In genomic region chr3:9749333-9749662, GRCh38 we compare ENCODE assay signal across 8 cellular contexts. TPM values are rescaled to one million over a fixed set of nuclear protein-coding genes. Genes with fewer than 3 reads are reported as not detected.
A peak's percentile ranks its signal among the peaks of the same experiment; 100 is the strongest.
DNase-seq lines count a peak whose midpoint lies in the region; ATAC-seq, FAIRE-seq and TF ChIP-seq lines count a peak whose summit lies in the region.

No MANE protein-coding gene starts in this region.

- no peak for TF ChIP-seq CTCF in Caco-2 (IDR thresholded peaks at IDR 0.05; ENCODE audit: insufficient read depth in 1 of 2, low read depth in 1 of 2, low read length in 1 of 2, severe bottlenecking in 1 of 2, unreplicated experiment in 1 of 2)
- TF ChIP-seq CTCF in PC-3 (conservative IDR thresholded peaks at IDR 0.05; ENCODE audit: low read depth, low read length) = no peak
- TF ChIP-seq CTCF in endothelial cell of umbilical vein (IDR thresholded peaks at IDR 0.05; ENCODE audit: extremely low read depth in 1 of 2, insufficient read depth in 1 of 2, low read depth in 1 of 2, low read length in 2 of 2) = no peak
- TF ChIP-seq CTCF in omental fat pad (IDR thresholded peaks at IDR 0.05) = no peak

- H3K27me3 Mint-ChIP-seq in Caco-2 (ENCODE audit: insufficient read depth, unreplicated experiment) = no peaks in the 10 kb centered on the region

- POLR2A ChIA-PET in Caco-2 (lab: Charles Lee) (interaction anchor here (0.6 to 1.8 kb wide), 6 partner anchors 16 to 197 kb away, joined by 3 to 14 read pairs (median 4); partner anchors contain the start of genes ARPC4, BRPF1 and TADA3), PC-3 (lab: Charles Lee; ENCODE audit: unreplicated experiment) (interaction anchor here (0.6 to 1.0 kb wide), 3 partner anchors 44 to 353 kb away, joined by 3 read pairs; partner anchors contain the start of gene ARPC4), endothelial cell of umbilical vein (lab: Charles Lee) (interaction anchor here (0.8 to 1.9 kb wide), 3 partner anchors 16 to 43 kb away, joined by 3 to 7 read pairs (median 5); partner anchors contain the start of genes ARPC4 and BRPF1)

- no peaks in the 10 kb centered on the region for H3K27me3 ChIP-seq in Caco-2 (replicated peaks; ENCODE audit: control insufficient read depth, insufficient read depth, low read length)
- no peaks in the 10 kb centered on the region for H3K27me3 ChIP-seq in PC-3 (ENCODE audit: low read length)
- H3K27me3 ChIP-seq in endothelial cell of umbilical vein (ENCODE audit: control insufficient read depth in 2 of 2, insufficient read depth in 2 of 2, low read length in 2 of 2) = no peaks in the 10 kb centered on the region

- H3K9me3 Mint-ChIP-seq in Caco-2 (ENCODE audit: unreplicated experiment) = no peaks in the 10 kb centered on the region

- dilution Hi-C loops in endothelial cell of umbilical vein (cut with MboI; ENCODE audit: extremely low pct_ligation_motif_present, low sequenced_read_pairs) = no loop called here

- no peaks in the 10 kb centered on the region for H3K9me2 ChIP-seq in PC-3 (replicated peaks; ENCODE audit: low read length)

- peaks cover 24% of the 10 kb centered on the region for H3K36me3 Mint-ChIP-seq in Caco-2 (ENCODE audit: insufficient read depth, unreplicated experiment)

- BruUV-seq in Caco-2 (replicated peaks; lab: Mats Ljungman, UMichigan) (TSS peak; percentile 73), PC-3 (replicated peaks; lab: Mats Ljungman, UMichigan) (TSS peak; percentile 77), endothelial cell of umbilical vein (replicated peaks; lab: Mats Ljungman, UMichigan) (TSS peak; percentile 67)

- CTCF ChIA-PET in Caco-2 (lab: Charles Lee) = interaction anchor here (0.5 to 1.4 kb wide), 6 partner anchors 18 to 246 kb away, joined by 3 to 7 read pairs (median 5); partner anchors contain the start of genes ARPC4 and BRPF1
- CTCF ChIA-PET in PC-3 (lab: Charles Lee) = interaction anchor here (0.5 kb wide), 1 partner anchor 396 kb away, joined by 3 read pairs; no protein-coding TSS in a partner anchor
- CTCF ChIA-PET in endothelial cell of umbilical vein (lab: Charles Lee) = interaction anchor here (0.7 to 2.4 kb wide), 10 partner anchors 12 to 990 kb away, joined by 3 to 12 read pairs (median 4); partner anchors contain the start of genes BRPF1 and CRELD1

- H3F3A ChIP-seq in PC-3 (ENCODE audit: low read length, unreplicated experiment) = peaks cover 4% of the 10 kb centered on the region

- FAIRE-seq in endothelial cell of umbilical vein (lab: Jason Lieb, UNC) = no peak

- DNase-seq in Caco-2 = no peak
- no peak for DNase-seq in PC-3
- DNase-seq in endothelial cell of umbilical vein (ENCODE audit: low read depth, low spot score) = no peak
- no peak for DNase-seq in omental fat pad (ENCODE audit: low spot score)
- DNase-seq in mesenteric fat pad (ENCODE audit: low spot score) = no peak

- H3K4me1 ChIP-seq in Caco-2 = peaks cover 8% of the 10 kb centered on the region; the same call in 1 of the 2 replicates
- H3K4me1 ChIP-seq in PC-3 (ENCODE audit: insufficient read depth, low read length) = peaks cover 24% of the 10 kb centered on the region
- peaks cover 33% of the 10 kb centered on the region for H3K4me1 ChIP-seq in endothelial cell of umbilical vein (ENCODE audit: control insufficient read depth, extremely low read depth, insufficient read depth, low read length)

- ATAC-seq in PC-3 (peak; percentile 31), omental fat pad (ENCODE audit: low FRiP score) (peak; percentile 13), GM19328 (IDR thresholded peaks at IDR 0.05; ENCODE audit: unreplicated experiment) (no peak), HG03196 (IDR thresholded peaks at IDR 0.05; ENCODE audit: unreplicated experiment) (no peak), GM19035 (IDR thresholded peaks at IDR 0.05; ENCODE audit: unreplicated experiment) (no peak)

- H3K4me3 Mint-ChIP-seq in Caco-2 (ENCODE audit: unreplicated experiment) = peak overlapping the region; percentile 88

- H3K9me3 ChIP-seq in Caco-2 (no peaks in the 10 kb centered on the region), PC-3 (ENCODE audit: low read length) (no peaks in the 10 kb centered on the region), endothelial cell of umbilical vein (replicated peaks; ENCODE audit: control insufficient read depth, insufficient read depth, low read length) (no peaks in the 10 kb centered on the region)

- peak overlapping the region; percentile 73 for H3K9ac ChIP-seq in PC-3 (ENCODE audit: low read length)
- peak overlapping the region; percentile 61 for H3K9ac ChIP-seq in endothelial cell of umbilical vein (replicated peaks; ENCODE audit: extremely low read depth, insufficient read depth, low read length)

- H3K79me2 ChIP-seq in PC-3 (ENCODE audit: low read length) = peaks cover 21% of the 10 kb centered on the region
- H3K79me2 ChIP-seq in endothelial cell of umbilical vein (ENCODE audit: control insufficient read depth, insufficient read depth, low read length) = peaks cover 12% of the 10 kb centered on the region

- H3K4me2 ChIP-seq in PC-3 (ENCODE audit: low read length) (peak overlapping the region; percentile 94), endothelial cell of umbilical vein (ENCODE audit: insufficient read depth, low read length) (peak overlapping the region; percentile 76)

- H3K4me3 ChIP-seq in Caco-2 (ENCODE audit: low read depth, low read length) = peak overlapping the region; percentile 94
- peak overlapping the region; percentile 83 for H3K4me3 ChIP-seq in PC-3 (ENCODE audit: low read length)
- H3K4me3 ChIP-seq in endothelial cell of umbilical vein (replicated peaks in 1 of 3; ENCODE audit: insufficient read depth in 1 of 3, low read depth in 1 of 3, low read length in 3 of 3) = peak overlapping the region; percentile 26 to 51 (median 42)

- peak overlapping the region; percentile 91 for H2AFZ ChIP-seq in PC-3 (ENCODE audit: low read length)
- H2AFZ ChIP-seq in endothelial cell of umbilical vein (ENCODE audit: low read depth, low read length) = peak overlapping the region; percentile 74

- peak overlapping the region; percentile 46 for H3K27ac ChIP-seq in PC-3 (ENCODE audit: low read length)
- peak overlapping the region; percentile 46 for H3K27ac ChIP-seq in endothelial cell of umbilical vein (ENCODE audit: insufficient read depth, low read depth, low read length)

- TF ChIP-seq POLR2A in endothelial cell of umbilical vein (IDR thresholded peaks at IDR 0.05; ENCODE audit: low read depth, low read length) = no peak

- H4K20me1 ChIP-seq in PC-3 (ENCODE audit: low read length) (no peaks in the 10 kb centered on the region), endothelial cell of umbilical vein (replicated peaks; ENCODE audit: control insufficient read depth, extremely low read depth, insufficient read depth, low read length) (no peaks in the 10 kb centered on the region)

- H3K27ac Mint-ChIP-seq in Caco-2 (ENCODE audit: unreplicated experiment) = peak overlapping the region; percentile 89

- no peaks in the 10 kb centered on the region for H3K4me1 Mint-ChIP-seq in Caco-2 (ENCODE audit: low read depth, unreplicated experiment)

- H3K9me1 ChIP-seq in endothelial cell of umbilical vein (replicated peaks; ENCODE audit: control insufficient read depth, extremely low read depth, insufficient read depth, low read length) = no peaks in the 10 kb centered on the region

- intact Hi-C loops in Caco-2 (cut with micrococcal nuclease; ENCODE audit: unreplicated experiment) = loop anchor here (1.0 to 2.0 kb wide), 2 partner anchors 18 to 22 kb away; partner anchors contain the start of gene BRPF1
- intact Hi-C loops in PC-3 (cut with micrococcal nuclease) = loop anchor here (1.0 kb wide), 2 partner anchors 18 to 33 kb away; partner anchors contain the start of gene BRPF1
- intact Hi-C loops in endothelial cell of umbilical vein (cut with micrococcal nuclease) = loop anchor here (1.0 kb wide), 4 partner anchors 18 to 197 kb away; partner anchors contain the start of genes BRPF1, MTMR14 and TADA3

- peaks cover 1% of the 10 kb centered on the region; the same call in 1 of the 2 replicates for H3K36me3 ChIP-seq in Caco-2 (ENCODE audit: control insufficient read depth, insufficient read depth, low read length)
- H3K36me3 ChIP-seq in PC-3 (ENCODE audit: low read depth, low read length) = peaks cover 30% of the 10 kb centered on the region
- H3K36me3 ChIP-seq in endothelial cell of umbilical vein (ENCODE audit: control insufficient read depth in 2 of 2, extremely low read depth in 1 of 2, insufficient read depth in 2 of 2, low read length in 2 of 2) = peaks cover 10 to 38% of the 10 kb centered on the region in 2 experiments

RNA-seq across cellular contexts. Expression of gene OGG1, which starts 0.5 kb away (rescaled TPM):
- total RNA-seq in Caco-2 (2022) = 24.1 and 25.3 TPM in 2 replicates
- 38.7 and 47.3 TPM in 2 replicates for total RNA-seq in PC-3 (2014; rRNA removed)
- total RNA-seq in endothelial cell of umbilical vein = 24.1 and 27.2 TPM in 2 replicates
- 32.1 and 36.2 TPM in 2 replicates for polyA plus RNA-seq in endothelial cell of umbilical vein
- polyA plus RNA-seq in endothelial cell of umbilical vein (2011; cell fraction: cytosol; rRNA removed) = 25.8 and 27.0 TPM in 2 replicates
- polyA plus RNA-seq in endothelial cell of umbilical vein (2011; cell fraction: nucleus; rRNA removed) = 36.0 and 36.3 TPM in 2 replicates
- polyA plus RNA-seq in endothelial cell of umbilical vein (2012) = 14.5 and 19.7 TPM in 2 replicates
- 49.9 and 61.9 TPM in 2 replicates for polyA minus RNA-seq in endothelial cell of umbilical vein
- polyA minus RNA-seq in endothelial cell of umbilical vein (2011; cell fraction: cytosol; rRNA and poly(A)+ RNA removed) = 25.4 TPM
- 37.2 and 41.7 TPM in 2 replicates for polyA minus RNA-seq in endothelial cell of umbilical vein (2011; cell fraction: nucleus; rRNA and poly(A)+ RNA removed)
- 10 to 100 TPM; 15.6 to 27.1 (median 19.5) TPM for total RNA-seq in omental fat pad
- total RNA-seq in mesenteric fat pad = 14.4 TPM

RNA-seq across cellular contexts. Expression of gene BRPF1, which starts 17.8 kb away (rescaled TPM):
- total RNA-seq in Caco-2 (2022) (24.7 and 26.0 TPM in 2 replicates), PC-3 (2014; rRNA removed) (27.0 and 29.8 TPM in 2 replicates), endothelial cell of umbilical vein (23.2 and 26.2 TPM in 2 replicates), omental fat pad (10 to 100 TPM; 15.6 to 35.7 (median 17.8) TPM), mesenteric fat pad (18.7 TPM)
- polyA plus RNA-seq in endothelial cell of umbilical vein = 12.5 and 13.8 TPM in 2 replicates
- 12.4 and 13.7 TPM in 2 replicates for polyA plus RNA-seq in endothelial cell of umbilical vein (2011; cell fraction: cytosol; rRNA removed)
- 34.9 and 37.8 TPM in 2 replicates for polyA plus RNA-seq in endothelial cell of umbilical vein (2011; cell fraction: nucleus; rRNA removed)
- 12.4 and 13.5 TPM in 2 replicates for polyA plus RNA-seq in endothelial cell of umbilical vein (2012)
- 18.6 and 18.7 TPM in 2 replicates for polyA minus RNA-seq in endothelial cell of umbilical vein
- 13.8 TPM for polyA minus RNA-seq in endothelial cell of umbilical vein (2011; cell fraction: cytosol; rRNA and poly(A)+ RNA removed)
- 15.6 and 22.6 TPM in 2 replicates for polyA minus RNA-seq in endothelial cell of umbilical vein (2011; cell fraction: nucleus; rRNA and poly(A)+ RNA removed)

RNA-seq across cellular contexts. Expression of gene CAMK1, which starts 20.4 kb away (rescaled TPM):
- 9.7 and 11.9 TPM in 2 replicates for total RNA-seq in Caco-2 (2022)
- 36.6 and 53.2 TPM in 2 replicates for total RNA-seq in PC-3 (2014; rRNA removed)
- total RNA-seq in endothelial cell of umbilical vein = 23.5 and 25.7 TPM in 2 replicates
- 24.4 and 28.4 TPM in 2 replicates for polyA plus RNA-seq in endothelial cell of umbilical vein
- 27.5 and 32.0 TPM in 2 replicates for polyA plus RNA-seq in endothelial cell of umbilical vein (2011; cell fraction: cytosol; rRNA removed)
- polyA plus RNA-seq in endothelial cell of umbilical vein (2011; cell fraction: nucleus; rRNA removed) = 23.2 and 25.2 TPM in 2 replicates
- 21.5 and 22.5 TPM in 2 replicates for polyA plus RNA-seq in endothelial cell of umbilical vein (2012)
- polyA minus RNA-seq in endothelial cell of umbilical vein = 15.4 and 16.6 TPM in 2 replicates
- 2.2 TPM for polyA minus RNA-seq in endothelial cell of umbilical vein (2011; cell fraction: cytosol; rRNA and poly(A)+ RNA removed)
- polyA minus RNA-seq in endothelial cell of umbilical vein (2011; cell fraction: nucleus; rRNA and poly(A)+ RNA removed) = 5.2 and 8.0 TPM in 2 replicates
- 100 to 1,000 TPM in 1 of 4 donors, 10 to 100 TPM in 3; 50.9 to 180 (median 77.6) TPM for total RNA-seq in omental fat pad
- total RNA-seq in mesenteric fat pad = 98.6 TPM

RNA-seq across cellular contexts. Expression of gene TADA3, which starts 43.0 kb away (rescaled TPM):
- total RNA-seq in Caco-2 (2022) = 49.2 and 49.6 TPM in 2 replicates
- 85.4 and 85.9 TPM in 2 replicates for total RNA-seq in PC-3 (2014; rRNA removed)
- 31.0 and 31.3 TPM in 2 replicates for total RNA-seq in endothelial cell of umbilical vein
- polyA plus RNA-seq in endothelial cell of umbilical vein = 27.8 and 29.6 TPM in 2 replicates
- polyA plus RNA-seq in endothelial cell of umbilical vein (2011; cell fraction: cytosol; rRNA removed) = 31.2 and 37.0 TPM in 2 replicates
- 20.8 and 21.0 TPM in 2 replicates for polyA plus RNA-seq in endothelial cell of umbilical vein (2011; cell fraction: nucleus; rRNA removed)
- polyA plus RNA-seq in endothelial cell of umbilical vein (2012) = 20.0 and 24.6 TPM in 2 replicates
- 20.5 and 20.7 TPM in 2 replicates for polyA minus RNA-seq in endothelial cell of umbilical vein
- 25.8 TPM for polyA minus RNA-seq in endothelial cell of umbilical vein (2011; cell fraction: cytosol; rRNA and poly(A)+ RNA removed)
- polyA minus RNA-seq in endothelial cell of umbilical vein (2011; cell fraction: nucleus; rRNA and poly(A)+ RNA removed) = 8.2 and 8.4 TPM in 2 replicates
- total RNA-seq in omental fat pad = 10 to 100 TPM; 45.0 to 61.1 (median 52.2) TPM
- total RNA-seq in mesenteric fat pad = 40.4 TPM

RNA-seq across cellular contexts. Expression of gene ARPC4, which starts 43.6 kb away (rescaled TPM):
- total RNA-seq in Caco-2 (2022) = 158 and 160 TPM in 2 replicates
- 131 and 223 TPM in 2 replicates for total RNA-seq in PC-3 (2014; rRNA removed)
- 197 TPM in 2 replicates for total RNA-seq in endothelial cell of umbilical vein
- polyA plus RNA-seq in endothelial cell of umbilical vein = 181 and 217 TPM in 2 replicates
- 216 and 218 TPM in 2 replicates for polyA plus RNA-seq in endothelial cell of umbilical vein (2011; cell fraction: cytosol; rRNA removed)
- 102 and 119 TPM in 2 replicates for polyA plus RNA-seq in endothelial cell of umbilical vein (2011; cell fraction: nucleus; rRNA removed)
- polyA plus RNA-seq in endothelial cell of umbilical vein (2012) = 138 and 169 TPM in 2 replicates
- 157 and 160 TPM in 2 replicates for polyA minus RNA-seq in endothelial cell of umbilical vein
- polyA minus RNA-seq in endothelial cell of umbilical vein (2011; cell fraction: cytosol; rRNA and poly(A)+ RNA removed) = 112 TPM
- 71.5 and 76.3 TPM in 2 replicates for polyA minus RNA-seq in endothelial cell of umbilical vein (2011; cell fraction: nucleus; rRNA and poly(A)+ RNA removed)
- total RNA-seq in omental fat pad = 100 to 1,000 TPM in 3 of 4 donors, 10 to 100 TPM in 1; 99.0 to 141 (median 122) TPM
- 151 TPM for total RNA-seq in mesenteric fat pad

Comparison
In these comparisons a context has a peak if more than half of its experiments do, and no peak if none do; other contexts are left out.
1. H3K4me3 ChIP-seq: peak in every context shown above with its lines; median percentile 94 in Caco-2; 83 in PC-3; 42 in endothelial cell of umbilical vein.
2. ATAC-seq: peak in PC-3 (single experiment) and omental fat pad (single experiment); none in GM19328 (single experiment), HG03196 (single experiment) and GM19035 (single experiment).